In the genomic region with DNA sequence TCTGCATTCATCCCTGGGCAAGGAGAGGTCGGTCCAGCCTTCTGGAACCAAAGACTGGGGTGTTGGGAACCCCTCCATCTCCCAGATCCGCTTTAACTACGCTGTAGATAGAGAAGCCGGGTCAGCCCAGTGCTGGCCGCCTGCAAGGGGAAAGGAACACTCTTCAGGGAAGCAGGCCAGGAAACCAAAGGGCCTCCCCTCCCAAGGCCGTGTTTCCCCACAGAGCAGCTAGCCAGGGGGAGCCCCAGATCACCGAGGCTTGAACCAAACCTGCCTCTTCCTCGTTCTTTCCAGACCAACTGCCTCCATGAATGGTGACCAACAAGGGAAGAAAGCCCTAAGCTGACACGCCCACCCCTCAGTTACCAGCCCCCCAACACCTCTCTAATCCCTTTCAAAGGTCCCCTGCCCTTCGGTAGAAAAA, we compare ENCODE assay signal across 11 cellular contexts. TPM values are rescaled to one million over a fixed set of nuclear protein-coding genes. Genes with fewer than 3 reads are reported as not detected.
DNase-seq lines count a peak whose midpoint lies in the region; ATAC-seq and FAIRE-seq lines count a peak whose summit lies in the region.
"Had no signal": no experiment of that assay in that cellular context is flagged by ENCODE, and none has a peak within 500 bp of the region (broad histone marks: within the 10 kb centered on the region; RNA-seq: fewer than 3 reads in every experiment).

No MANE protein-coding gene starts in this region.

- DNase-seq in GM19239 (ENCODE audit: insufficient read length, low spot score) (peak; percentile 20), GM03348 (ENCODE audit: low spot score) (no peak), NCI-H187 (lab: John Stamatoyannopoulos, UW) (no peak), T-helper 2 cell (no peak)
- no peak for DNase-seq in activated naive CD8-positive, alpha-beta T cell treated with anti-CD3 and anti-CD28 coated beads, Interleukin-2, amount 50 U/mL, for 24 hours
- DNase-seq in naive thymus-derived CD4-positive, alpha-beta T cell, result no peak
- DNase-seq: central memory CD4-positive, alpha-beta T cell had no signal

- peaks cover 70% of the 10 kb centered on the region for H3K27me3 ChIP-seq in BLaER1
- peaks cover 3 to 13% of the 10 kb centered on the region in 2 donors for H3K27me3 ChIP-seq in naive thymus-derived CD4-positive, alpha-beta T cell (ENCODE audit: control insufficient read depth in 2 of 2, insufficient read depth in 2 of 2, low read length in 2 of 2)

- CTCF ChIA-PET in naive thymus-derived CD4-positive, alpha-beta T cell (lab: Charles Lee), result interaction anchor here (0.6 kb wide), 1 partner anchor 25 kb away, joined by 3 read pairs; no protein-coding TSS in a partner anchor

- H3K27me3 Mint-ChIP-seq in activated naive CD8-positive, alpha-beta T cell treated with anti-CD3 and anti-CD28 coated beads, Interleukin-2, amount 50 U/mL, for 24 hours, result peaks cover 38% of the 10 kb centered on the region
- H3K27me3 Mint-ChIP-seq in naive thymus-derived CD4-positive, alpha-beta T cell, result peaks cover 29 to 46% (median 32%) of the 10 kb centered on the region in 5 donors

- POLR2A ChIA-PET in naive thymus-derived CD4-positive, alpha-beta T cell (lab: Charles Lee), result no interaction called here

- no peak overlapping the region for H3K9ac ChIP-seq in BLaER1

- no peak overlapping the region for H3K27ac Mint-ChIP-seq in activated naive CD8-positive, alpha-beta T cell treated with anti-CD3 and anti-CD28 coated beads, Interleukin-2, amount 50 U/mL, for 24 hours
- peak overlapping the region in 1 of 9 donors; percentile 12 for H3K27ac Mint-ChIP-seq in naive thymus-derived CD4-positive, alpha-beta T cell

- H3K4me1 ChIP-seq in BLaER1, result peaks cover 23% of the 10 kb centered on the region
- no peaks in the 10 kb centered on the region for H3K4me1 ChIP-seq in naive thymus-derived CD4-positive, alpha-beta T cell (ENCODE audit: control insufficient read depth in 2 of 2, insufficient read depth in 2 of 2, low read length in 2 of 2)

- H3K4me3 Mint-ChIP-seq in activated naive CD8-positive, alpha-beta T cell treated with anti-CD3 and anti-CD28 coated beads, Interleukin-2, amount 50 U/mL, for 24 hours, result peak overlapping the region; percentile 38
- H3K4me3 Mint-ChIP-seq in naive thymus-derived CD4-positive, alpha-beta T cell, result peak overlapping the region in 9 of 10 donors; percentile 49 to 82 (median 70)

- H3K4me3 ChIP-seq in BLaER1, result no peak overlapping the region
- no peak overlapping the region for H3K4me3 ChIP-seq in naive thymus-derived CD4-positive, alpha-beta T cell (ENCODE audit: low read length)

- H3K9me3 ChIP-seq in BLaER1, result no peaks in the 10 kb centered on the region
- no peaks in the 10 kb centered on the region for H3K9me3 ChIP-seq in naive thymus-derived CD4-positive, alpha-beta T cell (ENCODE audit: control insufficient read depth in 2 of 3, low read length in 3 of 3)

- peak overlapping the region; percentile 36; the same call in 1 of the 2 replicates for H3K4me2 ChIP-seq in BLaER1

- peaks cover 21% of the 10 kb centered on the region for H3K36me3 ChIP-seq in BLaER1
- peaks cover 0 to 15% (median 0%) of the 10 kb centered on the region in 3 experiments for H3K36me3 ChIP-seq in naive thymus-derived CD4-positive, alpha-beta T cell (ENCODE audit: control insufficient read depth in 2 of 3, insufficient read depth in 3 of 3, low read length in 3 of 3)

- H3K9me3 Mint-ChIP-seq in activated naive CD8-positive, alpha-beta T cell treated with anti-CD3 and anti-CD28 coated beads, Interleukin-2, amount 50 U/mL, for 24 hours, result no peaks in the 10 kb centered on the region
- peaks cover 0 to 2% (median 0%) of the 10 kb centered on the region in 11 donors for H3K9me3 Mint-ChIP-seq in naive thymus-derived CD4-positive, alpha-beta T cell

- no peak for FAIRE-seq in GM19239 (lab: Jason Lieb, UNC)
- FAIRE-seq: keratinocyte, TTC549 had no signal

- H3K27ac ChIP-seq in BLaER1, result no peak overlapping the region
- H3K27ac ChIP-seq in naive thymus-derived CD4-positive, alpha-beta T cell (ENCODE audit: low read depth, low read length), result no peak overlapping the region

- intact Hi-C loops in naive thymus-derived CD4-positive, alpha-beta T cell (cut with micrococcal nuclease), result no loop called here

- H3K36me3 Mint-ChIP-seq in activated naive CD8-positive, alpha-beta T cell treated with anti-CD3 and anti-CD28 coated beads, Interleukin-2, amount 50 U/mL, for 24 hours (ENCODE audit: low read depth), result peaks cover 22% of the 10 kb centered on the region
- H3K36me3 Mint-ChIP-seq in naive thymus-derived CD4-positive, alpha-beta T cell, result peaks cover 0 to 10% (median 5%) of the 10 kb centered on the region in 5 donors

- H4K20me1 ChIP-seq in BLaER1, result peaks cover 100% of the 10 kb centered on the region

- peaks cover 46% of the 10 kb centered on the region for H3K4me1 Mint-ChIP-seq in activated naive CD8-positive, alpha-beta T cell treated with anti-CD3 and anti-CD28 coated beads, Interleukin-2, amount 50 U/mL, for 24 hours
- H3K4me1 Mint-ChIP-seq in naive thymus-derived CD4-positive, alpha-beta T cell, result peaks cover 15 to 45% (median 27%) of the 10 kb centered on the region in 7 donors

- ATAC-seq in activated naive CD8-positive, alpha-beta T cell treated with anti-CD3 and anti-CD28 coated beads, Interleukin-2, amount 50 U/mL, for 24 hours, result no peak
- no peak for ATAC-seq in naive thymus-derived CD4-positive, alpha-beta T cell
- ATAC-seq in GM19397 (IDR thresholded peaks at IDR 0.05; ENCODE audit: unreplicated experiment), result no peak

RNA-seq across cellular contexts. Expression of a gene that starts 1.2 kb away (rescaled TPM):
- 1 to 10 TPM in 1 of 5 experiments, under 1 TPM in 4; 0.14 to 2.8 (median 0.37) TPM for total RNA-seq in naive thymus-derived CD4-positive, alpha-beta T cell
- polyA plus RNA-seq in naive thymus-derived CD4-positive, alpha-beta T cell, result not detected

RNA-seq across cellular contexts. Expression of a gene that starts 18.0 kb away (rescaled TPM):
- total RNA-seq in naive thymus-derived CD4-positive, alpha-beta T cell, result 100 to 1,000 TPM; 431 to 720 (median 579) TPM
- 100 to 1,000 TPM; 129 to 298 TPM for polyA plus RNA-seq in naive thymus-derived CD4-positive, alpha-beta T cell

RNA-seq across cellular contexts. Expression of a gene that starts 24.6 kb away (rescaled TPM):
- 10 to 100 TPM in 1 of 5 experiments, 1 to 10 TPM in 2, under 1 TPM in 2; 0.81 to 83.6 (median 3.1) TPM for total RNA-seq in naive thymus-derived CD4-positive, alpha-beta T cell
- polyA plus RNA-seq in naive thymus-derived CD4-positive, alpha-beta T cell, result under 1 TPM; 0.09 to 0.17 TPM

RNA-seq across cellular contexts. Expression of a gene that starts 54.4 kb away (rescaled TPM):
- 10 to 100 TPM in 3 of 5 experiments, 1 to 10 TPM in 2; 4.6 to 46.1 (median 16.3) TPM for total RNA-seq in naive thymus-derived CD4-positive, alpha-beta T cell
- polyA plus RNA-seq in naive thymus-derived CD4-positive, alpha-beta T cell, result 10 to 100 TPM; 12.9 to 14.3 TPM
